Comparison of ENCODE assay signal across 16 cellular contexts in genomic region chr12:9319842-9320173, GRCh38.
DNase-seq lines count a peak whose midpoint lies in the region; ATAC-seq and TF ChIP-seq lines count a peak whose summit lies in the region.
"Had no signal": no experiment of that assay in that cellular context is flagged by ENCODE, and none has a peak within 500 bp of the region (broad histone marks: within the 10 kb centered on the region; RNA-seq: fewer than 3 reads in every experiment).

No MANE protein-coding gene starts in this region.

- H3K27me3 Mint-ChIP-seq in activated B cell treated with CpG ODN at 0.5 μM for 24 hours (no peaks in the 10 kb centered on the region), natural killer cell (ENCODE audit: low read depth in 2 of 2) (no peaks in the 10 kb centered on the region)
- H3K27me3 Mint-ChIP-seq: activated naive CD8-positive, alpha-beta T cell treated with anti-CD3 and anti-CD28 coated beads, Interleukin-2, amount 10 ng/mL, durations not matched to agents 7 days and 5 days had no signal

- CTCF ChIA-PET in activated B cell treated with CpG ODN at 0.5 μM for 24 hours (lab: Charles Lee): no interaction called here

- no peaks in the 10 kb centered on the region for H3F3A ChIP-seq in DOHH2 (ENCODE audit: control insufficient read depth, insufficient read depth)

- H3K27me3 ChIP-seq in DOHH2 (ENCODE audit: control insufficient read depth, low read length) (no peaks in the 10 kb centered on the region), dorsolateral prefrontal cortex (no peaks in the 10 kb centered on the region)
- H3K27me3 ChIP-seq: cardiac muscle cell, hepatocyte had no signal

- H3K9me3 ChIP-seq in DOHH2 (ENCODE audit: control insufficient read depth, insufficient read depth, low read length): no peaks in the 10 kb centered on the region
- H3K9me3 ChIP-seq in mucosa of descending colon: no peaks in the 10 kb centered on the region

- no peaks in the 10 kb centered on the region for H3K9me2 ChIP-seq in DOHH2 (replicated peaks; ENCODE audit: control insufficient read depth, low read length)

- ATAC-seq in HG02981 (IDR thresholded peaks at IDR 0.05; ENCODE audit: unreplicated experiment): peak; percentile 56
- ATAC-seq in activated B cell treated with CpG ODN at 0.5 μM for 24 hours (ENCODE audit: low read depth): peak; percentile 81
- peak; percentile 47 for ATAC-seq in mucosa of descending colon
- ATAC-seq in natural killer cell: no peak
- ATAC-seq: Panc1 had no signal

- H3K4me1 Mint-ChIP-seq in activated B cell treated with CpG ODN at 0.5 μM for 24 hours: peaks cover 11% of the 10 kb centered on the region
- peaks cover 0 to 10% of the 10 kb centered on the region in 2 donors for H3K4me1 Mint-ChIP-seq in natural killer cell

- H3K9me3 Mint-ChIP-seq in activated B cell treated with CpG ODN at 0.5 μM for 24 hours (no peaks in the 10 kb centered on the region), natural killer cell (no peaks in the 10 kb centered on the region)
- H3K9me3 Mint-ChIP-seq: activated naive CD8-positive, alpha-beta T cell treated with anti-CD3 and anti-CD28 coated beads, Interleukin-2, amount 10 ng/mL, durations not matched to agents 7 days and 5 days had no signal

- H4K20me1 ChIP-seq in DOHH2 (ENCODE audit: control insufficient read depth, insufficient read depth, low read depth, low read length): no peaks in the 10 kb centered on the region

- H3K4me3 ChIP-seq in DOHH2 (ENCODE audit: low read length) (peak overlapping the region; percentile 56), mucosa of descending colon (no peak overlapping the region), dorsolateral prefrontal cortex (no peak overlapping the region)
- H3K4me3 ChIP-seq: cardiac muscle cell, hepatocyte had no signal

- H3K27ac ChIP-seq in DOHH2 (ENCODE audit: low read depth, low read length) (peak overlapping the region; percentile 43), dorsolateral prefrontal cortex (no peak overlapping the region)
- H3K27ac ChIP-seq: cardiac muscle cell, hepatocyte had no signal

- peak overlapping the region; percentile 69 for H3K4me2 ChIP-seq in DOHH2 (ENCODE audit: low read length)
- H3K4me2 ChIP-seq: hepatocyte had no signal

- POLR2A ChIA-PET in activated B cell treated with CpG ODN at 0.5 μM for 24 hours (lab: Charles Lee): no interaction called here

- no peaks in the 10 kb centered on the region for H3K36me3 Mint-ChIP-seq in activated B cell treated with CpG ODN at 0.5 μM for 24 hours (ENCODE audit: low read depth)
- H3K36me3 Mint-ChIP-seq in natural killer cell: no peaks in the 10 kb centered on the region
- H3K36me3 Mint-ChIP-seq: activated naive CD8-positive, alpha-beta T cell treated with anti-CD3 and anti-CD28 coated beads, Interleukin-2, amount 10 ng/mL, durations not matched to agents 7 days and 5 days had no signal

- no peaks in the 10 kb centered on the region for H3K36me3 ChIP-seq in DOHH2 (ENCODE audit: control insufficient read depth, low read length)
- no peaks in the 10 kb centered on the region for H3K36me3 ChIP-seq in mucosa of descending colon (ENCODE audit: low read depth)
- H3K36me3 ChIP-seq: cardiac muscle cell had no signal

- no peak overlapping the region for H3K4me3 Mint-ChIP-seq in activated B cell treated with CpG ODN at 0.5 μM for 24 hours
- no peak overlapping the region for H3K4me3 Mint-ChIP-seq in natural killer cell
- H3K4me3 Mint-ChIP-seq: activated naive CD8-positive, alpha-beta T cell treated with anti-CD3 and anti-CD28 coated beads, Interleukin-2, amount 10 ng/mL, durations not matched to agents 7 days and 5 days had no signal

- intact Hi-C loops in activated B cell treated with CpG ODN at 0.5 μM for 24 hours (cut with micrococcal nuclease) (loop anchor here (10.0 kb wide), 1 partner anchor 255 kb away; no protein-coding TSS in a partner anchor), mucosa of descending colon (cut with DNase I, micrococcal nuclease) (no loop called here), dorsolateral prefrontal cortex (cut with DNase I) (no loop called here), posterior cingulate gyrus (cut with DNase I) (loop anchor here (5.0 kb wide), 1 partner anchor 258 kb away; no protein-coding TSS in a partner anchor), natural killer cell (cut with micrococcal nuclease) (no loop called here)

- TF ChIP-seq CTCF in DOHH2 (IDR thresholded peaks at IDR 0.05; ENCODE audit: low read depth, low read length, poor library complexity, severe bottlenecking): no peak
- no peak for TF ChIP-seq CTCF in activated B cell treated with CpG ODN at 0.5 μM for 24 hours (IDR thresholded peaks at IDR 0.05)
- no peak for TF ChIP-seq CTCF in mucosa of descending colon (IDR thresholded peaks at IDR 0.05)
- no peak for TF ChIP-seq CTCF in dorsolateral prefrontal cortex (IDR thresholded peaks at IDR 0.05 in 54 of 56, conservative IDR thresholded peaks at IDR 0.05 in 2 of 56; ENCODE audit: low read depth in 1 of 56, partially characterized antibody in 56 of 56)
- no peak for TF ChIP-seq CTCF in natural killer cell (IDR thresholded peaks at IDR 0.05)

- DNase-seq in activated B cell treated with CpG ODN at 0.5 μM for 24 hours (no peak), mucosa of descending colon (no peak), dorsolateral prefrontal cortex (no peak), posterior cingulate gyrus (no peak), natural killer cell (no peak)
- DNase-seq: activated CD4-positive, alpha-beta T cell treated with anti-CD3 and anti-CD28 coated beads, Interleukin-2, amount 50 U/mL, for 48 hours; activated naive CD8-positive, alpha-beta T cell treated with anti-CD3 and anti-CD28 coated beads, Interleukin-2, amount 10 ng/mL, durations not matched to agents 7 days and 5 days; NCI-H1436; NCI-H526; occipital lobe; stimulated activated CD4-positive, alpha-beta T cell treated with anti-CD3 and anti-CD28 coated beads, Interleukin-2, amount 100 ng/mL, for 24 hours had no signal

- peak overlapping the region; percentile 6 for H3K27ac Mint-ChIP-seq in activated B cell treated with CpG ODN at 0.5 μM for 24 hours
- no peak overlapping the region for H3K27ac Mint-ChIP-seq in natural killer cell

- H3K79me2 ChIP-seq in DOHH2 (ENCODE audit: control insufficient read depth, low read length): no peaks in the 10 kb centered on the region
- H3K79me2 ChIP-seq: hepatocyte had no signal

- H3K4me1 ChIP-seq in DOHH2 (ENCODE audit: control insufficient read depth, low read length) (peaks cover 21% of the 10 kb centered on the region), mucosa of descending colon (ENCODE audit: low read depth) (no peaks in the 10 kb centered on the region)

Comparison
In these comparisons a context has a peak if more than half of its experiments do, and no peak if none do; other contexts are left out.
1. ATAC-seq: peak in HG02981 (single experiment), activated B cell treated with CpG ODN at 0.5 μM for 24 hours (single experiment) and mucosa of descending colon (single experiment); none in natural killer cell (0 of 3).
2. intact Hi-C loops: an anchor here in activated B cell treated with CpG ODN at 0.5 μM for 24 hours (10.0 kb wide) and posterior cingulate gyrus (5.0 kb wide); none called in mucosa of descending colon, dorsolateral prefrontal cortex and natural killer cell.